In genomic region chr14:105249175-105250007, GRCh38 we compare ENCODE assay signal across 8 cellular contexts. TPM values are rescaled to one million over a fixed set of nuclear protein-coding genes. Genes with fewer than 3 reads are reported as not detected.
DNase-seq lines count a peak whose midpoint lies in the region; ATAC-seq and TF ChIP-seq lines count a peak whose summit lies in the region.

No MANE protein-coding gene starts in this region.

- DNase-seq in Calu3 (peak; percentile 16), PC-9 (no peak), epithelial cell of proximal tubule (ENCODE audit: low read depth) (no peak), neuronal stem cell (ENCODE audit: low spot score) (peak; percentile 9), CD1c-positive myeloid dendritic cell (ENCODE audit: extremely low spot score) (no peak), SIG-M5 (lab: John Stamatoyannopoulos, UW) (no peak)

- H3K27ac Mint-ChIP-seq in Calu3 (ENCODE audit: unreplicated experiment): peak overlapping the region; percentile 66

- no peak overlapping the region for H2BK12ac ChIP-seq in neuronal stem cell (ENCODE audit: low read length)

- H2BK5ac ChIP-seq in neuronal stem cell (ENCODE audit: low read length): no peak overlapping the region

- no peaks in the 10 kb centered on the region for H3K36me3 ChIP-seq in PC-9 (ENCODE audit: low read depth)
- peaks cover 17 to 57% of the 10 kb centered on the region in 2 donors for H3K36me3 ChIP-seq in neuronal stem cell (replicated peaks in 1 of 2; ENCODE audit: control insufficient read depth in 2 of 2, insufficient read depth in 2 of 2, low read length in 2 of 2)

- ATAC-seq in HG03108 (IDR thresholded peaks at IDR 0.05; ENCODE audit: unreplicated experiment) (no peak), GM19452 (IDR thresholded peaks at IDR 0.05; ENCODE audit: unreplicated experiment) (no peak)

- WGBS in neuronal stem cell (ENCODE audit: extremely low coverage in 2 of 2, insufficient read length in 2 of 2, insufficient replicate concordance in 1 of 2), 2 donors: no CpG with 5 or more reads among the region's 63 CpGs

- no peak overlapping the region for H4K8ac ChIP-seq in neuronal stem cell (ENCODE audit: low read depth, low read length)

- H3K14ac ChIP-seq in neuronal stem cell (ENCODE audit: low read length): peak overlapping the region; percentile 97

- no peak overlapping the region for H3K27ac ChIP-seq in PC-9
- no peak overlapping the region for H3K27ac ChIP-seq in neuronal stem cell (replicated peaks; ENCODE audit: low read length)

- H3K27me3 ChIP-seq in PC-9 (ENCODE audit: insufficient read depth, low read depth) (no peaks in the 10 kb centered on the region), neuronal stem cell (ENCODE audit: control insufficient read depth in 3 of 3, insufficient read depth in 3 of 3, low read depth in 1 of 3, low read length in 3 of 3) (no peaks in the 10 kb centered on the region)

- no peak overlapping the region for H4K91ac ChIP-seq in neuronal stem cell (ENCODE audit: low read depth, low read length, poor library complexity)

- intact Hi-C loops in Calu3 (cut with micrococcal nuclease; ENCODE audit: unreplicated experiment): no loop called here
- intact Hi-C loops in PC-9 (cut with micrococcal nuclease; ENCODE audit: unreplicated experiment): no loop called here

- H3K79me2 ChIP-seq in PC-9 (ENCODE audit: low read depth): 0 out of 2 replicates have a peak, but pooled peaks cover 5% of the 10 kb centered on the region

- H3K4me3 ChIP-seq in PC-9: peak overlapping the region; percentile 42; the same call in 1 of the 2 replicates
- peak overlapping the region; percentile 66 for H3K4me3 ChIP-seq in epithelial cell of proximal tubule (ENCODE audit: low read depth, low read length)
- peak overlapping the region in 1 of 2 donors; percentile 87 for H3K4me3 ChIP-seq in neuronal stem cell (ENCODE audit: low read length in 2 of 2)

- H3K4me1 ChIP-seq in PC-9 (replicated peaks; ENCODE audit: insufficient read depth) (no peaks in the 10 kb centered on the region; the same call in none of the 2 replicates), neuronal stem cell (ENCODE audit: control insufficient read depth in 2 of 2, insufficient read depth in 1 of 2, low read depth in 1 of 2, low read length in 2 of 2) (peaks cover 0 to 7% of the 10 kb centered on the region in 2 donors)

- H3K9me3 Mint-ChIP-seq in Calu3 (ENCODE audit: low read depth, unreplicated experiment): no peaks in the 10 kb centered on the region

- H3K9ac ChIP-seq in neuronal stem cell (ENCODE audit: low read depth, low read length, poor library complexity): peak overlapping the region; percentile 96

- BruUV-seq in Calu3 (replicated peaks; lab: Mats Ljungman, UMichigan): TSS peak; percentile 65
- no TSS peak for BruUV-seq in PC-9 (replicated peaks; lab: Mats Ljungman, UMichigan)

- H2BK120ac ChIP-seq in neuronal stem cell (ENCODE audit: low read depth, low read length): no peak overlapping the region

- no peaks in the 10 kb centered on the region for H3F3A ChIP-seq in PC-9 (ENCODE audit: insufficient read depth, low read depth)

- H3K79me1 ChIP-seq in neuronal stem cell (ENCODE audit: low read depth, low read length): peaks cover 9% of the 10 kb centered on the region

- no peak overlapping the region for H2BK15ac ChIP-seq in neuronal stem cell (ENCODE audit: low read length)

- no peak for TF ChIP-seq CTCF in Calu3 (IDR thresholded peaks at IDR 0.05; ENCODE audit: unreplicated experiment)
- no peak for TF ChIP-seq CTCF in PC-9 (conservative IDR thresholded peaks at IDR 0.05)
- TF ChIP-seq CTCF in epithelial cell of proximal tubule (conservative IDR thresholded peaks at IDR 0.05; ENCODE audit: low read depth, low read length): no peak

- H3K9me3 ChIP-seq in PC-9 (ENCODE audit: insufficient read depth, low read depth) (no peaks in the 10 kb centered on the region), neuronal stem cell (replicated peaks in 1 of 2; ENCODE audit: control insufficient read depth in 2 of 2, insufficient read depth in 1 of 2, low read depth in 1 of 2, low read length in 2 of 2) (no peaks in the 10 kb centered on the region)

- H3K18ac ChIP-seq in neuronal stem cell (ENCODE audit: low read length): peak overlapping the region; percentile 93

- H3K4me1 Mint-ChIP-seq in Calu3 (ENCODE audit: low read depth, unreplicated experiment): no peaks in the 10 kb centered on the region

- peak overlapping the region; percentile 84 for H3K4ac ChIP-seq in neuronal stem cell (ENCODE audit: low read length)

- peak overlapping the region; percentile 72 for H3K4me3 Mint-ChIP-seq in Calu3 (ENCODE audit: low read depth, unreplicated experiment)

- no peaks in the 10 kb centered on the region for H3K27me3 Mint-ChIP-seq in Calu3 (ENCODE audit: unreplicated experiment)

- H3K9me2 ChIP-seq in PC-9 (ENCODE audit: insufficient read depth): no peaks in the 10 kb centered on the region

- peaks cover 42% of the 10 kb centered on the region for H3K36me3 Mint-ChIP-seq in Calu3 (ENCODE audit: insufficient read depth, unreplicated experiment)

- CTCF ChIA-PET in Calu3 (lab: Charles Lee): no interaction called here
- CTCF ChIA-PET in PC-9 (lab: Charles Lee): interaction anchor here (0.6 kb wide), 1 partner anchor 251 kb away, joined by 3 read pairs; no protein-coding TSS in a partner anchor

- peak overlapping the region; percentile 64 for H3K4me2 ChIP-seq in PC-9
- H3K4me2 ChIP-seq in neuronal stem cell (ENCODE audit: insufficient read depth, low read length, poor library complexity, severe bottlenecking): peak overlapping the region; percentile 93

- H3K23ac ChIP-seq in neuronal stem cell (ENCODE audit: low read depth, low read length, poor library complexity): peak overlapping the region; percentile 73

- H2AFZ ChIP-seq in PC-9: no peak overlapping the region
- no peak overlapping the region for H2AFZ ChIP-seq in neuronal stem cell (ENCODE audit: low read length)

- peaks cover 4% of the 10 kb centered on the region; the same call in 1 of the 2 replicates for H4K20me1 ChIP-seq in PC-9 (ENCODE audit: insufficient read depth)

- H2AK5ac ChIP-seq in neuronal stem cell (ENCODE audit: low read depth, low read length): peak overlapping the region; percentile 70

- POLR2A ChIA-PET in PC-9 (lab: Charles Lee; ENCODE audit: unreplicated experiment): no interaction called here

RNA-seq across cellular contexts. Expression of gene BTBD6, which starts 1.1 kb away (rescaled TPM):
- 29.7 and 30.1 TPM in 2 replicates for total RNA-seq in Calu3 (2022)
- 9.0 and 12.2 TPM in 2 replicates for total RNA-seq in PC-9 (2021)
- total RNA-seq in epithelial cell of proximal tubule: 39.4 and 64.1 TPM in 2 replicates
- 10.8 TPM for polyA plus RNA-seq in neuronal stem cell (2013, experiment 1 of 2)
- 10.4 TPM for polyA plus RNA-seq in neuronal stem cell (2013, experiment 2 of 2)

RNA-seq across cellular contexts. Expression of gene BRF1, which starts 51.4 kb away (rescaled TPM):
- total RNA-seq in Calu3 (2022) (38.4 and 43.7 TPM in 2 replicates), PC-9 (2021) (24.8 and 31.2 TPM in 2 replicates), epithelial cell of proximal tubule (23.8 and 30.7 TPM in 2 replicates)
- polyA plus RNA-seq in neuronal stem cell (2013, experiment 1 of 2): 14.0 TPM
- polyA plus RNA-seq in neuronal stem cell (2013, experiment 2 of 2): 14.3 TPM

Comparison
In these comparisons a context has a peak if more than half of its experiments do, and no peak if none do; other contexts are left out.
1. DNase-seq: peak in Calu3 (single experiment) and neuronal stem cell (single experiment); none in PC-9 (0 of 2), epithelial cell of proximal tubule (single experiment), CD1c-positive myeloid dendritic cell (single experiment) and SIG-M5 (single experiment).